3 cellular contexts compared by ENCODE assay signal in genomic region chr3:29679967-29680366, GRCh38.
TF ChIP-seq lines count a peak whose summit lies in the region.

No MANE protein-coding gene starts in this region.

TF ChIP-seq in HepG2, 621 proteins besides CTCF, POLR2A, EP300 and RAD21:
- TF ChIP-seq MAFK (conservative IDR thresholded peaks at IDR 0.05 in 1 of 2, IDR thresholded peaks at IDR 0.05 in 1 of 2; ENCODE audit: low read length in 2 of 2), result peak; percentile 95 to 96
- peak; percentile 95 for TF ChIP-seq MAFF (IDR thresholded peaks at IDR 0.05; ENCODE audit: low read depth, low read length)
- TF ChIP-seq ZNF326 (CRISPR knock-in tag; IDR thresholded peaks at IDR 0.05; ENCODE audit: borderline replicate concordance), result no peak

TF ChIP-seq in K562, 482 proteins besides CTCF, POLR2A, EP300 and RAD21:
- peak; percentile 57; the same call in 1 of the 2 replicates for TF ChIP-seq ZNF316 (IDR thresholded peaks at IDR 0.05)
- TF ChIP-seq MAFK (IDR thresholded peaks at IDR 0.05; ENCODE audit: low read length), result peak; percentile 81
- no peak for TF ChIP-seq ESRRA (IDR thresholded peaks at IDR 0.05; ENCODE audit: borderline replicate concordance, low read depth)
- peak; percentile 58 for TF ChIP-seq MAFG (tag; conservative IDR thresholded peaks at IDR 0.05)
- peak; percentile 45; the same call in 1 of the 2 replicates for TF ChIP-seq C11orf30 (IDR thresholded peaks at IDR 0.05; ENCODE audit: low read depth)
- TF ChIP-seq MAFF (IDR thresholded peaks at IDR 0.05; ENCODE audit: low read length), result peak; percentile 72

TF ChIP-seq in neural cell, 6 proteins besides CTCF, POLR2A, EP300 and RAD21:
- TF ChIP-seq REST (IDR thresholded peaks at IDR 0.05; ENCODE audit: borderline replicate concordance) (no peak), POLR2AphosphoS5 (IDR thresholded peaks at IDR 0.05) (peak; percentile 41)
